ENCODE assay signal across 8 cellular contexts in the genomic region with DNA sequence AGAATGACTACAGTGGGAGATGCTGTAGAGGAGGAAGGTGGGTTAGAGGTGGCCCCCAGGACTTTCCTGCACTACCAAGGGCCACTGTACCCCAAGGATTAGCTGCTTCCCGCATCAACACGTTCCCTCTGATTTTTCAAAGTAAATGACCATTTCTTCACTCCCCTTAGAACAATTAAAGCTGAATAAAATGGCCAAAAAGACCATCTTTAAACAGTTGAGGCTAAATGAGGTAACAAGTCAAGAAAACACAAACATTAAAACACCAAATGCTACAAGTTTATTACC. TPM values are rescaled to one million over a fixed set of nuclear protein-coding genes. Genes with fewer than 3 reads are reported as not detected.
DNase-seq lines count a peak whose midpoint lies in the region; ATAC-seq, FAIRE-seq and TF ChIP-seq lines count a peak whose summit lies in the region.

No MANE protein-coding gene starts in this region.

- no peak for ATAC-seq in activated CD4-positive, alpha-beta T cell treated with anti-CD3 and anti-CD28 coated beads for 36 hours
- no peak for ATAC-seq in activated naive CD8-positive, alpha-beta T cell treated with anti-CD3 and anti-CD28 coated beads, Interleukin-2, amount 10 ng/mL, durations not matched to agents 7 days and 5 days (ENCODE audit: low read depth)
- ATAC-seq in HG03280 (IDR thresholded peaks at IDR 0.05; ENCODE audit: unreplicated experiment) (no peak), GM19395 (IDR thresholded peaks at IDR 0.05; ENCODE audit: unreplicated experiment) (no peak), HG02938 (IDR thresholded peaks at IDR 0.05; ENCODE audit: unreplicated experiment) (no peak)

- POLR2A ChIA-PET in activated CD4-positive, alpha-beta T cell treated with anti-CD3 and anti-CD28 coated beads for 36 hours (lab: Charles Lee), result interaction anchor here (0.6 to 1.5 kb wide), 7 partner anchors 9 to 371 kb away, joined by 3 to 6 read pairs (median 4); a partner anchor contains a TSS
- POLR2A ChIA-PET in activated naive CD8-positive, alpha-beta T cell treated with anti-CD3 and anti-CD28 coated beads, Interleukin-2, amount 10 ng/mL, durations not matched to agents 7 days and 5 days (lab: Charles Lee), result interaction anchor here (0.7 to 3.0 kb wide), 27 partner anchors 8 to 1253 kb away, joined by 3 to 43 read pairs (median 4); a partner anchor contains a TSS

- H3K4me1 Mint-ChIP-seq in activated CD4-positive, alpha-beta T cell treated with anti-CD3 and anti-CD28 coated beads for 36 hours, result peaks cover 49% of the 10 kb centered on the region
- peaks cover 51% of the 10 kb centered on the region for H3K4me1 Mint-ChIP-seq in activated naive CD8-positive, alpha-beta T cell treated with anti-CD3 and anti-CD28 coated beads, Interleukin-2, amount 10 ng/mL, durations not matched to agents 7 days and 5 days

- peak overlapping the region in 1 of 2 donors; percentile 95 for H3K9ac ChIP-seq in kidney (ENCODE audit: low read length in 2 of 2)

- no peaks in the 10 kb centered on the region for H3K27me3 Mint-ChIP-seq in activated CD4-positive, alpha-beta T cell treated with anti-CD3 and anti-CD28 coated beads for 36 hours
- H3K27me3 Mint-ChIP-seq in activated naive CD8-positive, alpha-beta T cell treated with anti-CD3 and anti-CD28 coated beads, Interleukin-2, amount 10 ng/mL, durations not matched to agents 7 days and 5 days, result no peaks in the 10 kb centered on the region

- H3K27ac Mint-ChIP-seq in activated CD4-positive, alpha-beta T cell treated with anti-CD3 and anti-CD28 coated beads for 36 hours, result peak overlapping the region; percentile 98
- H3K27ac Mint-ChIP-seq in activated naive CD8-positive, alpha-beta T cell treated with anti-CD3 and anti-CD28 coated beads, Interleukin-2, amount 10 ng/mL, durations not matched to agents 7 days and 5 days, result peak overlapping the region; percentile 100

- no peaks in the 10 kb centered on the region for H3K9me3 Mint-ChIP-seq in activated CD4-positive, alpha-beta T cell treated with anti-CD3 and anti-CD28 coated beads for 36 hours (ENCODE audit: low read depth)
- no peaks in the 10 kb centered on the region for H3K9me3 Mint-ChIP-seq in activated naive CD8-positive, alpha-beta T cell treated with anti-CD3 and anti-CD28 coated beads, Interleukin-2, amount 10 ng/mL, durations not matched to agents 7 days and 5 days

- peak overlapping the region; percentile 84 to 86 for H3K4me3 ChIP-seq in kidney (ENCODE audit: low read length in 2 of 2)

- CTCF ChIA-PET in activated CD4-positive, alpha-beta T cell treated with anti-CD3 and anti-CD28 coated beads for 36 hours (lab: Charles Lee), result interaction anchor here (0.6 to 4.5 kb wide), 8 partner anchors 8 to 287 kb away, joined by 3 to 23 read pairs (median 5); a partner anchor contains a TSS

- H3K9me3 ChIP-seq in kidney (ENCODE audit: control insufficient read depth in 1 of 2, low read length in 2 of 2), result no peaks in the 10 kb centered on the region

- H3K27ac ChIP-seq in kidney (ENCODE audit: low read depth in 2 of 2, low read length in 2 of 2) (peak overlapping the region; percentile 99 to 100), temporal lobe (ENCODE audit: low read depth, low read length) (peak overlapping the region; percentile 97)

- no peak for TF ChIP-seq CTCF in kidney (IDR thresholded peaks at IDR 0.05; ENCODE audit: borderline replicate concordance, extremely low read depth, insufficient read depth)

- FAIRE-seq in kidney (lab: Jason Lieb, UNC), result no peak

- intact Hi-C loops in activated CD4-positive, alpha-beta T cell treated with anti-CD3 and anti-CD28 coated beads for 36 hours (cut with DNase I, micrococcal nuclease), result loop anchor here (1.0 to 10.0 kb wide), 7 partner anchors 8 to 1184 kb away; a partner anchor contains a TSS
- intact Hi-C loops in kidney (cut with DNase I), result no loop called here

- H3K4me1 ChIP-seq in kidney (ENCODE audit: control insufficient read depth in 1 of 2, insufficient read depth in 1 of 2, low read depth in 1 of 2, low read length in 2 of 2), result peaks cover 3 to 7% of the 10 kb centered on the region in 2 donors

- H3K4me3 Mint-ChIP-seq in activated CD4-positive, alpha-beta T cell treated with anti-CD3 and anti-CD28 coated beads for 36 hours, result peak overlapping the region; percentile 89
- H3K4me3 Mint-ChIP-seq in activated naive CD8-positive, alpha-beta T cell treated with anti-CD3 and anti-CD28 coated beads, Interleukin-2, amount 10 ng/mL, durations not matched to agents 7 days and 5 days, result peak overlapping the region; percentile 97

- no peak for DNase-seq in activated CD4-positive, alpha-beta T cell treated with anti-CD3 and anti-CD28 coated beads for 36 hours
- no peak for DNase-seq in activated CD4-positive, alpha-beta T cell treated with anti-CD3 and anti-CD28 coated beads, Interleukin-2, amount 50 U/mL, for 48 hours
- DNase-seq in activated naive CD8-positive, alpha-beta T cell treated with anti-CD3 and anti-CD28 coated beads, Interleukin-2, amount 10 ng/mL, durations not matched to agents 7 days and 5 days, result no peak
- no peak for DNase-seq in kidney

- H3K36me3 Mint-ChIP-seq in activated CD4-positive, alpha-beta T cell treated with anti-CD3 and anti-CD28 coated beads for 36 hours (ENCODE audit: low read depth), result peaks cover 16% of the 10 kb centered on the region
- H3K36me3 Mint-ChIP-seq in activated naive CD8-positive, alpha-beta T cell treated with anti-CD3 and anti-CD28 coated beads, Interleukin-2, amount 10 ng/mL, durations not matched to agents 7 days and 5 days, result peaks cover 22% of the 10 kb centered on the region

- H3K36me3 ChIP-seq in kidney (ENCODE audit: control insufficient read depth in 1 of 2, insufficient read depth in 2 of 2, low read length in 2 of 2), result peaks cover 0 to 3% of the 10 kb centered on the region in 2 donors

RNA-seq across cellular contexts. Expression of a gene that starts 0.7 kb away (rescaled TPM):
- total RNA-seq in activated CD4-positive, alpha-beta T cell treated with anti-CD3 and anti-CD28 coated beads for 36 hours, result 10 to 100 TPM; 56.4 to 98.7 TPM
- 100 to 1,000 TPM; 134 to 139 TPM for total RNA-seq in activated naive CD8-positive, alpha-beta T cell treated with anti-CD3 and anti-CD28 coated beads, Interleukin-2, amount 10 ng/mL, durations not matched to agents 7 days and 5 days
- total RNA-seq in kidney (71.8 TPM), temporal lobe (17.9 TPM)
- polyA plus RNA-seq in kidney (ENCODE audit: insufficient read depth, low read depth, low replicate concordance), result 10.6 TPM
